ENCODE assay signal across 8 cellular contexts in genomic region chr3:45915518-45916231, GRCh38.
DNase-seq lines count a peak whose midpoint lies in the region; ATAC-seq and TF ChIP-seq lines count a peak whose summit lies in the region.

No MANE protein-coding gene starts in this region.

- ATAC-seq in GM19397 (IDR thresholded peaks at IDR 0.05; ENCODE audit: unreplicated experiment) = peak; percentile 84
- peak; percentile 92 for ATAC-seq in HG03432 (IDR thresholded peaks at IDR 0.05; ENCODE audit: unreplicated experiment)
- peak; percentile 91 to 93 for ATAC-seq in activated CD4-positive, CD25-positive, alpha-beta regulatory T cell treated with anti-CD3 and anti-CD28 coated beads, Interleukin-2, amount 50 U/mL, for 24 hours

- no peak for TF ChIP-seq CTCF in AG10803 (conservative IDR thresholded peaks at IDR 0.05; ENCODE audit: low read length)
- no peak for TF ChIP-seq CTCF in cardiac fibroblast (IDR thresholded peaks at IDR 0.05; ENCODE audit: low read depth, low read length)
- no peak for TF ChIP-seq CTCF in retinal pigment epithelial cell (conservative IDR thresholded peaks at IDR 0.05; ENCODE audit: low read depth, low read length)

- no peak overlapping the region; the same call in 1 of the 2 replicates for H3K4me3 ChIP-seq in AG10803 (ENCODE audit: low read length)
- H3K4me3 ChIP-seq in cardiac fibroblast (replicated peaks in 1 of 2; ENCODE audit: low read depth in 2 of 2, low read length in 2 of 2) = no peak overlapping the region
- H3K4me3 ChIP-seq in retinal pigment epithelial cell (ENCODE audit: low read length) = no peak overlapping the region

- DNase-seq in AG10803 (ENCODE audit: low read depth) (peak; percentile 86), cardiac fibroblast (ENCODE audit: low read depth in 2 of 2) (peak; percentile 67 to 79), retinal pigment epithelial cell (ENCODE audit: low read depth) (peak; percentile 67), NCI-H446 (lab: John Stamatoyannopoulos, UW) (no peak), NCI-H1417 treated with DMSO at 0.1 percent for 48 hours (lab: John Stamatoyannopoulos, UW) (no peak)

Comparison
In these comparisons a context has a peak if more than half of its experiments do, and no peak if none do; other contexts are left out.
1. DNase-seq: peak in AG10803 (single experiment), cardiac fibroblast (2 of 2) and retinal pigment epithelial cell (single experiment); none in NCI-H446 (0 of 2) and NCI-H1417 treated with DMSO at 0.1 percent for 48 hours (single experiment).
2. Peak in every context shown above with its lines, with median percentiles within 50 percentile points of each other: ATAC-seq.